In the genomic region with DNA sequence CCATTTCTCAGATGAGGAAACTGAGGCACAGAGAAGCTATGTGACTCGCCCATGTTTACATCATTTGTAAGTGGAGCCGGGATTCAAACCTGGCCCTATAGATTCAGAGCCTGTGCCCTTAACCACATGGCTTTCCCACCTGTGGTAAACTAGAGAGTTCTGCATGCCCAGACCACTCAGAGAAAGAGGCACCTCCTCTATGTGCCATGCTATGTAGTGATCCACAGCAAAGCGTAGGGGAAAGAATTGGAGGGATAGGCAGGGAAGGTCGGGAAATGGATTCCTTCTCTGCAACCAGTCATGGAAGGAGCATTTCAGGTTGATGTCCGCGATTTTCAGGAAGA, we compare ENCODE assay signal across 8 cellular contexts. TPM values are rescaled to one million over a fixed set of nuclear protein-coding genes. Genes with fewer than 3 reads are reported as not detected.
DNase-seq lines count a peak whose midpoint lies in the region; ATAC-seq and TF ChIP-seq lines count a peak whose summit lies in the region.

No MANE protein-coding gene starts in this region.

- H3K27ac Mint-ChIP-seq in activated T-cell treated with anti-CD3 and anti-CD28 coated beads, Interleukin-2, amount 50 U/mL, for 72 hours, result no peak overlapping the region
- no peak overlapping the region for H3K27ac Mint-ChIP-seq in type B pancreatic cell

- no peaks in the 10 kb centered on the region for H3K36me3 Mint-ChIP-seq in activated T-cell treated with anti-CD3 and anti-CD28 coated beads, Interleukin-2, amount 50 U/mL, for 72 hours (ENCODE audit: insufficient read depth in 2 of 2)
- H3K36me3 Mint-ChIP-seq in type B pancreatic cell, result no peaks in the 10 kb centered on the region

- H3K4me3 ChIP-seq in fibroblast of mammary gland (ENCODE audit: control insufficient read depth, low read depth, low read length), result peak overlapping the region; percentile 9

- peak overlapping the region in 1 of 2 donors; percentile 75 for H3K4me3 Mint-ChIP-seq in activated T-cell treated with anti-CD3 and anti-CD28 coated beads, Interleukin-2, amount 50 U/mL, for 72 hours
- H3K4me3 Mint-ChIP-seq in type B pancreatic cell, result peak overlapping the region; percentile 17

- peak; percentile 56 to 62 for ATAC-seq in activated T-cell treated with anti-CD3 and anti-CD28 coated beads, Interleukin-2, amount 50 U/mL, for 72 hours (replicated peaks in 1 of 2)
- ATAC-seq in HG03521 (IDR thresholded peaks at IDR 0.05; ENCODE audit: unreplicated experiment), result peak; percentile 31

- no peaks in the 10 kb centered on the region for H3K9me3 Mint-ChIP-seq in activated T-cell treated with anti-CD3 and anti-CD28 coated beads, Interleukin-2, amount 50 U/mL, for 72 hours
- H3K9me3 Mint-ChIP-seq in type B pancreatic cell, result no peaks in the 10 kb centered on the region

- H3K27me3 Mint-ChIP-seq in activated T-cell treated with anti-CD3 and anti-CD28 coated beads, Interleukin-2, amount 50 U/mL, for 72 hours (ENCODE audit: low read depth), result peaks cover 36% of the 10 kb centered on the region
- H3K27me3 Mint-ChIP-seq in type B pancreatic cell, result peaks cover 5% of the 10 kb centered on the region

- TF ChIP-seq CTCF in fibroblast of mammary gland (conservative IDR thresholded peaks at IDR 0.05; ENCODE audit: control insufficient read depth, insufficient read depth, low read depth, low read length) (no peak), type B pancreatic cell (conservative IDR thresholded peaks at IDR 0.05) (no peak)

- H3K4me1 Mint-ChIP-seq in activated T-cell treated with anti-CD3 and anti-CD28 coated beads, Interleukin-2, amount 50 U/mL, for 72 hours (ENCODE audit: low read depth), result peaks cover 18% of the 10 kb centered on the region
- H3K4me1 Mint-ChIP-seq in type B pancreatic cell (ENCODE audit: unreplicated experiment), result no peaks in the 10 kb centered on the region

- in situ Hi-C loops in ACHN (cut with HindIII; ENCODE audit: low pct_ligation_motif_present, low pct_unique_long_range_greater_than_20kb, low sequenced_read_pairs), result no loop called here

- DNase-seq in activated T-cell treated with anti-CD3 and anti-CD28 coated beads, Interleukin-2, amount 50 U/mL, for 72 hours, result no peak
- DNase-seq in activated T-cell treated with anti-CD3 and anti-CD28 coated beads, Interleukin-2, amount 50 U/mL, for 1 hour, result no peak
- no peak for DNase-seq in fibroblast of mammary gland (ENCODE audit: low read depth)
- no peak for DNase-seq in type B pancreatic cell (ENCODE audit: extremely low spot score, unreplicated experiment)
- DNase-seq in germinal center (ENCODE audit: low spot score), result no peak
- no peak for DNase-seq in ACHN
- no peak for DNase-seq in D341Med (ENCODE audit: low spot score)

RNA-seq across cellular contexts. Expression of gene POU2AF2, which starts 15.4 kb away (rescaled TPM):
- not detected for total RNA-seq in activated T-cell treated with anti-CD3 and anti-CD28 coated beads, Interleukin-2, amount 50 U/mL, for 72 hours
- total RNA-seq in type B pancreatic cell (ENCODE audit: low replicate concordance), result 0.39 TPM in 1 of 2 replicates, not detected in the other
